31 cellular contexts compared by ENCODE assay signal in the genomic region with DNA sequence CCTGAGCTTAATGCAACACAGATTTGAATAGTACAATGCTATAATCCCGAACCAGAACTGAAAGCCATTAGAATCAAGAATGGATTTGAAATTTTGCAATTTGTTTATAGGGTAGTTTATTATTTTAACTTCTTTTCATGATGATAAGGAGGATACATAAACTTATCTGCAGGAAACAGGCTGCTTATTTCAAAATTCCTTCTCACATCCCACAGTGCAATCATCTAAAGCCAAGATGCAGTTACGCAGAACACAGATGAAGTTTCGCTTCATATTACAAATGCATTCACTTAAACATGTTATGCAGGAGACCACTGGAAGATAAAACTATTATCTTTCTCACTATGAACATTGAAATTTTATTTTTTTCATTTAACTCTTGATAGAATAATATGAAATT.
"Had no signal": no experiment of that assay in that cellular context is flagged by ENCODE, and none has a peak within 500 bp of the region (broad histone marks: within the 10 kb centered on the region; RNA-seq: fewer than 3 reads in every experiment).

No MANE protein-coding gene starts in this region.

- H3K4me1 Mint-ChIP-seq: activated CD4-positive, alpha-beta T cell treated with anti-CD3 and anti-CD28 coated beads, Interleukin-2, amount 10 ng/mL, durations not matched to agents 7 days and 5 days; activated naive CD4-positive, alpha-beta T cell treated with anti-CD3 and anti-CD28 coated beads, Interleukin-2, amount 10 ng/mL, durations not matched to agents 7 days and 5 days; activated naive CD8-positive, alpha-beta T cell treated with anti-CD3 and anti-CD28 coated beads for 36 hours; activated T-helper 17 cell treated with anti-CD3 and anti-CD28 coated beads, Interleukin-2, amount 50 U/mL, for 72 hours; T-helper 17 cell had no signal

- H3K27ac ChIP-seq: adrenal gland, breast epithelium, Peyer's patch, RWPE1, SJSA1, VCaP had no signal

- ATAC-seq: activated T-helper 17 cell treated with anti-CD3 and anti-CD28 coated beads, Interleukin-2, amount 50 U/mL, for 72 hours; T-helper 17 cell had no signal

- H3K36me3 Mint-ChIP-seq: activated CD4-positive, alpha-beta memory T cell treated with anti-CD3 and anti-CD28 coated beads for 36 hours; activated naive CD4-positive, alpha-beta T cell treated with anti-CD3 and anti-CD28 coated beads, Interleukin-2, amount 10 ng/mL, durations not matched to agents 7 days and 5 days; activated naive CD8-positive, alpha-beta T cell treated with anti-CD3 and anti-CD28 coated beads for 36 hours had no signal

- H3K36me3 ChIP-seq: adrenal gland, breast epithelium, MG63, Peyer's patch, SJSA1 had no signal

- H3K4me3 ChIP-seq: adrenal gland, breast epithelium, MG63, Peyer's patch, SJSA1 had no signal

- H3K27ac Mint-ChIP-seq: activated CD4-positive, alpha-beta memory T cell treated with anti-CD3 and anti-CD28 coated beads for 36 hours; activated CD4-positive, alpha-beta T cell treated with anti-CD3 and anti-CD28 coated beads, Interleukin-2, amount 10 ng/mL, durations not matched to agents 7 days and 5 days; activated naive CD4-positive, alpha-beta T cell treated with anti-CD3 and anti-CD28 coated beads, Interleukin-2, amount 10 ng/mL, durations not matched to agents 7 days and 5 days; activated naive CD8-positive, alpha-beta T cell treated with anti-CD3 and anti-CD28 coated beads for 36 hours; activated T-helper 17 cell treated with anti-CD3 and anti-CD28 coated beads, Interleukin-2, amount 50 U/mL, for 72 hours; T-helper 17 cell had no signal

- H3K4me3 Mint-ChIP-seq: activated CD4-positive, alpha-beta memory T cell treated with anti-CD3 and anti-CD28 coated beads for 36 hours; activated CD4-positive, alpha-beta T cell treated with anti-CD3 and anti-CD28 coated beads, Interleukin-2, amount 10 ng/mL, durations not matched to agents 7 days and 5 days; activated naive CD4-positive, alpha-beta T cell treated with anti-CD3 and anti-CD28 coated beads, Interleukin-2, amount 10 ng/mL, durations not matched to agents 7 days and 5 days; activated naive CD8-positive, alpha-beta T cell treated with anti-CD3 and anti-CD28 coated beads for 36 hours; activated T-helper 17 cell treated with anti-CD3 and anti-CD28 coated beads, Interleukin-2, amount 50 U/mL, for 72 hours; T-helper 17 cell had no signal

- H3K27me3 Mint-ChIP-seq: activated CD4-positive, alpha-beta memory T cell treated with anti-CD3 and anti-CD28 coated beads for 36 hours; activated CD4-positive, alpha-beta T cell treated with anti-CD3 and anti-CD28 coated beads, Interleukin-2, amount 10 ng/mL, durations not matched to agents 7 days and 5 days; activated naive CD4-positive, alpha-beta T cell treated with anti-CD3 and anti-CD28 coated beads, Interleukin-2, amount 10 ng/mL, durations not matched to agents 7 days and 5 days; activated naive CD8-positive, alpha-beta T cell treated with anti-CD3 and anti-CD28 coated beads for 36 hours; activated T-helper 17 cell treated with anti-CD3 and anti-CD28 coated beads, Interleukin-2, amount 50 U/mL, for 72 hours; T-helper 17 cell had no signal

- DNase-seq: activated CD4-positive, alpha-beta memory T cell treated with anti-CD3 and anti-CD28 coated beads for 36 hours; activated CD4-positive, alpha-beta T cell treated with anti-CD3 and anti-CD28 coated beads, Interleukin-2, amount 10 ng/mL, durations not matched to agents 7 days and 5 days; activated CD4-positive, CD25-positive, alpha-beta regulatory T cell; activated CD8-positive, alpha-beta memory T cell treated with anti-CD3 and anti-CD28 coated beads for 24 hours; activated gamma-delta T cell; activated naive CD4-positive, alpha-beta T cell treated with anti-CD3 and anti-CD28 coated beads, Interleukin-2, amount 10 ng/mL, durations not matched to agents 7 days and 5 days; activated naive CD8-positive, alpha-beta T cell treated with anti-CD3 and anti-CD28 coated beads for 36 hours; activated T-cell treated with anti-CD3 and anti-CD28 coated beads for 4 hours; activated T-cell treated with anti-CD3 and anti-CD28 coated beads, Interleukin-2, amount 50 U/mL, for 48 hours; adrenal gland; aorta; caudate nucleus; MG63; MV-4-11; NCI-H1092 treated with DMSO at 0.1 percent for 48 hours; NCI-H1417 treated with DMSO at 0.1 percent for 48 hours; NCI-H1694; NCI-H2029; NCI-H345; NCI-H510A; NCI-H526 treated with DMSO at 0.1 percent for 48 hours; NK-92 treated with Interleukin-12 subunit alpha and Interleukin-12 subunit beta, amount 100 ng/mL, for 24 hours; Peyer's patch; Right ventricle myocardium superior; T-helper 17 cell; T-helper 9 cell had no signal

- H3K9me3 ChIP-seq: adrenal gland, breast epithelium, MG63, Peyer's patch, SJSA1 had no signal

- H3K4me1 ChIP-seq: adrenal gland, breast epithelium, Peyer's patch, SJSA1 had no signal

- H3K27me3 ChIP-seq: adrenal gland, breast epithelium, MG63, Peyer's patch, SJSA1 had no signal
